In genomic region chr1:205676597-205676996, GRCh38 we compare ENCODE assay signal across 17 cellular contexts. TPM values are rescaled to one million over a fixed set of nuclear protein-coding genes. Genes with fewer than 3 reads are reported as not detected.
DNase-seq lines count a peak whose midpoint lies in the region; ATAC-seq and TF ChIP-seq lines count a peak whose summit lies in the region.
"Had no signal": no experiment of that assay in that cellular context is flagged by ENCODE, and none has a peak within 500 bp of the region (broad histone marks: within the 10 kb centered on the region; RNA-seq: fewer than 3 reads in every experiment).

No MANE protein-coding gene starts in this region.

- peak overlapping the region; percentile 37 for H3K27ac Mint-ChIP-seq in stimulated activated effector memory CD8-positive, alpha-beta T cell treated with anti-CD3 and anti-CD28 coated beads, Interleukin-12 subunit alpha, Interleukin-12 subunit beta, amount 100 ng/mL, for 72 hours
- H3K27ac Mint-ChIP-seq: stimulated activated naive CD8-positive, alpha-beta T cell treated with anti-CD3 and anti-CD28 coated beads, Interleukin-15, Interleukin-2, amounts not matched to agents 100 ng/mL and 50 ng/mL, for 24 hours; T-helper 1 cell treated with Interleukin-12 subunit alpha and Interleukin-12 subunit beta and Interleukin-4 antibody, amounts not matched to agents 30 μg/mL and 1 μg/mL, for 36 hours had no signal

- H3K9ac ChIP-seq in duodenal mucosa (ENCODE audit: low read depth in 1 of 2, low read length in 2 of 2): peak overlapping the region in 1 of 2 donors; percentile 50

- H3K9me3 ChIP-seq in duodenal mucosa (ENCODE audit: control insufficient read depth in 1 of 2, low read length in 2 of 2): no peaks in the 10 kb centered on the region
- H3K9me3 ChIP-seq: Caco-2, left ventricle myocardium inferior had no signal

- peak overlapping the region; percentile 33 for H3K27ac ChIP-seq in duodenal mucosa (ENCODE audit: low read depth, low read length)
- H3K27ac ChIP-seq: left ventricle myocardium inferior had no signal

- TF ChIP-seq CTCF in LNCaP clone FGC (IDR thresholded peaks at IDR 0.05; ENCODE audit: control insufficient read depth, extremely low read depth, insufficient read depth): no peak

- no peaks in the 10 kb centered on the region for H3K9me3 Mint-ChIP-seq in stimulated activated effector memory CD8-positive, alpha-beta T cell treated with anti-CD3 and anti-CD28 coated beads, Interleukin-12 subunit alpha, Interleukin-12 subunit beta, amount 100 ng/mL, for 72 hours
- H3K9me3 Mint-ChIP-seq: naive B cell; stimulated activated naive CD8-positive, alpha-beta T cell treated with anti-CD3 and anti-CD28 coated beads, Interleukin-15, Interleukin-2, amounts not matched to agents 100 ng/mL and 50 ng/mL, for 24 hours; T-helper 1 cell treated with Interleukin-12 subunit alpha and Interleukin-12 subunit beta and Interleukin-4 antibody, amounts not matched to agents 30 μg/mL and 1 μg/mL, for 36 hours had no signal

- H3K36me3 Mint-ChIP-seq in stimulated activated effector memory CD8-positive, alpha-beta T cell treated with anti-CD3 and anti-CD28 coated beads, Interleukin-12 subunit alpha, Interleukin-12 subunit beta, amount 100 ng/mL, for 72 hours: peaks cover 5% of the 10 kb centered on the region
- H3K36me3 Mint-ChIP-seq: naive B cell had no signal

- no peak overlapping the region for H3K4me3 Mint-ChIP-seq in stimulated activated effector memory CD8-positive, alpha-beta T cell treated with anti-CD3 and anti-CD28 coated beads, Interleukin-12 subunit alpha, Interleukin-12 subunit beta, amount 100 ng/mL, for 72 hours
- H3K4me3 Mint-ChIP-seq: stimulated activated naive CD8-positive, alpha-beta T cell treated with anti-CD3 and anti-CD28 coated beads, Interleukin-15, Interleukin-2, amounts not matched to agents 100 ng/mL and 50 ng/mL, for 24 hours; T-helper 1 cell treated with Interleukin-12 subunit alpha and Interleukin-12 subunit beta and Interleukin-4 antibody, amounts not matched to agents 30 μg/mL and 1 μg/mL, for 36 hours had no signal

- ATAC-seq in stimulated activated effector memory CD8-positive, alpha-beta T cell treated with anti-CD3 and anti-CD28 coated beads, Interleukin-12 subunit alpha, Interleukin-12 subunit beta, amount 100 ng/mL, for 72 hours: no peak
- ATAC-seq in HG03280 (IDR thresholded peaks at IDR 0.05; ENCODE audit: unreplicated experiment): no peak
- ATAC-seq in sciatic nerve: no peak

- H3K27me3 ChIP-seq in duodenal mucosa (ENCODE audit: control insufficient read depth in 1 of 2, insufficient read depth in 2 of 2, low read length in 2 of 2): no peaks in the 10 kb centered on the region

- no peaks in the 10 kb centered on the region for H3K36me3 ChIP-seq in duodenal mucosa (ENCODE audit: control insufficient read depth in 1 of 2, insufficient read depth in 2 of 2, low read length in 2 of 2)
- H3K36me3 ChIP-seq: left ventricle myocardium inferior had no signal

- intact Hi-C loops in sciatic nerve (cut with DNase I): no loop called here

- peaks cover 64 to 73% of the 10 kb centered on the region in 2 donors for H3K4me1 ChIP-seq in duodenal mucosa (ENCODE audit: control insufficient read depth in 1 of 2, insufficient read depth in 2 of 2, low read length in 2 of 2)

- peaks cover 16% of the 10 kb centered on the region for H3K4me1 Mint-ChIP-seq in stimulated activated effector memory CD8-positive, alpha-beta T cell treated with anti-CD3 and anti-CD28 coated beads, Interleukin-12 subunit alpha, Interleukin-12 subunit beta, amount 100 ng/mL, for 72 hours

- peak overlapping the region; percentile 14; the same call in 1 of the 2 replicates for H3K4me3 ChIP-seq in LNCaP clone FGC (ENCODE audit: low read depth, low read length)
- H3K4me3 ChIP-seq in duodenal mucosa (ENCODE audit: low read depth in 1 of 2, low read length in 2 of 2): no peak overlapping the region
- H3K4me3 ChIP-seq: left ventricle myocardium inferior had no signal

- DNase-seq in LNCaP clone FGC (ENCODE audit: low read depth) (no peak), midbrain (lab: John Stamatoyannopoulos, UW) (peak; percentile 85), DMS79 (lab: John Stamatoyannopoulos, UW) (no peak), sciatic nerve (ENCODE audit: low spot score) (no peak), glomerular visceral epithelial cell (ENCODE audit: extremely low spot score) (no peak)
- no peak for DNase-seq in stimulated activated effector memory CD8-positive, alpha-beta T cell treated with anti-CD3 and anti-CD28 coated beads, Interleukin-12 subunit alpha, Interleukin-12 subunit beta, amount 100 ng/mL, for 72 hours (ENCODE audit: low spot score in 2 of 2)
- DNase-seq: cerebellar nuclear complex, left ventricle myocardium inferior, MM.1S, naive B cell, NCI-H1694 treated with DMSO at 0.1 percent for 48 hours, SHP77 had no signal

RNA-seq across cellular contexts. Expression of gene SLC45A3, which starts 3.7 kb away (rescaled TPM):
- total RNA-seq in sciatic nerve: 1.3 TPM

RNA-seq across cellular contexts. Expression of gene ELK4, which starts 44.8 kb away (rescaled TPM):
- 72.1 TPM for total RNA-seq in sciatic nerve
